In genomic region chr7:143383642-143383957, GRCh38 we compare ENCODE assay signal across 12 cellular contexts. TPM values are rescaled to one million over a fixed set of nuclear protein-coding genes. Genes with fewer than 3 reads are reported as not detected.
DNase-seq lines count a peak whose midpoint lies in the region; ATAC-seq and TF ChIP-seq lines count a peak whose summit lies in the region.
"Had no signal": no experiment of that assay in that cellular context is flagged by ENCODE, and none has a peak within 500 bp of the region (broad histone marks: within the 10 kb centered on the region; RNA-seq: fewer than 3 reads in every experiment).

No MANE protein-coding gene starts in this region.

- H3K27me3 Mint-ChIP-seq in type B pancreatic cell: no peaks in the 10 kb centered on the region

- intact Hi-C loops in heart right ventricle (cut with DNase I) (loop anchor here in 4 of 10 donors (5.0 to 10.0 kb wide), 4 partner anchors 34 to 121 kb away; partner anchors contain the start of gene GSTK1 (in 2 of the 4)), left ventricle myocardium superior (cut with micrococcal nuclease) (no loop called here)

- no peaks in the 10 kb centered on the region for H3K9me3 Mint-ChIP-seq in type B pancreatic cell

- peaks cover 11 to 82% (median 68%) of the 10 kb centered on the region in 9 donors for H3K4me1 ChIP-seq in heart right ventricle
- peaks cover 59% of the 10 kb centered on the region for H3K4me1 ChIP-seq in mesodermal cell (ENCODE audit: control insufficient read depth, insufficient read depth, low read length, poor library complexity, severe bottlenecking)
- H3K4me1 ChIP-seq in HAP-1: peaks cover 23% of the 10 kb centered on the region

- DNase-seq in heart right ventricle (no peak), left ventricle myocardium superior (no peak), choroid plexus epithelial cell (ENCODE audit: low read depth) (no peak), type B pancreatic cell (ENCODE audit: extremely low spot score, unreplicated experiment) (no peak), NCI-H1105 treated with DMSO at 0.1 percent for 48 hours (lab: John Stamatoyannopoulos, UW) (no peak), iPS-NIHi11 (ENCODE audit: low spot score) (no peak), HAP-1 (ENCODE audit: low spot score in 2 of 2) (no peak)
- DNase-seq: activated naive CD4-positive, alpha-beta T cell treated with Interleukin-2 at 50 U/mL for 16 hours; AML-193 had no signal

- H3K4me1 Mint-ChIP-seq in type B pancreatic cell (ENCODE audit: unreplicated experiment): peaks cover 19% of the 10 kb centered on the region

- no peak for ATAC-seq in heart right ventricle
- ATAC-seq in left ventricle myocardium superior: no peak
- ATAC-seq: foreskin keratinocyte had no signal

- no peak overlapping the region for H3K27ac Mint-ChIP-seq in type B pancreatic cell

- H3K27me3 ChIP-seq in heart right ventricle (no peaks in the 10 kb centered on the region), HAP-1 (ENCODE audit: low read depth) (no peaks in the 10 kb centered on the region)
- H3K27me3 ChIP-seq: foreskin keratinocyte had no signal

- H3K36me3 ChIP-seq in heart right ventricle (peaks cover 0 to 63% (median 8%) of the 10 kb centered on the region in 9 donors), mesodermal cell (ENCODE audit: control insufficient read depth, insufficient read depth, low read length) (peaks cover 68% of the 10 kb centered on the region), HAP-1 (replicated peaks) (peaks cover 25% of the 10 kb centered on the region)

- H3K27ac ChIP-seq in heart right ventricle (peak overlapping the region in 8 of 10 donors; percentile 20 to 100 (median 100)), mesodermal cell (ENCODE audit: low read depth, low read length, severe bottlenecking) (no peak overlapping the region)
- H3K27ac ChIP-seq: foreskin keratinocyte had no signal

- peak overlapping the region; percentile 82 for H3K4me3 Mint-ChIP-seq in type B pancreatic cell

- no peaks in the 10 kb centered on the region for H3K36me3 Mint-ChIP-seq in type B pancreatic cell

- H3K9me3 ChIP-seq in heart right ventricle (no peaks in the 10 kb centered on the region), mesodermal cell (ENCODE audit: control insufficient read depth, low read length) (no peaks in the 10 kb centered on the region), HAP-1 (no peaks in the 10 kb centered on the region)

- 57 to 71% methylated on average over 1 of the region's 1 CpG for WGBS in heart right ventricle, 2 donors
- 56 to 100% methylated on average over 1 of the region's 1 CpG for WGBS in mesodermal cell (ENCODE audit: insufficient coverage in 2 of 2), 2 experiments

- H3K4me3 ChIP-seq in heart right ventricle: peak overlapping the region in 8 of 10 donors; percentile 79 to 100 (median 94)
- peak overlapping the region; percentile 86 for H3K4me3 ChIP-seq in choroid plexus epithelial cell (ENCODE audit: low read depth, low read length)
- peak overlapping the region; percentile 97 for H3K4me3 ChIP-seq in mesodermal cell (ENCODE audit: extremely low read depth, insufficient read depth, low read length, poor library complexity, severe bottlenecking)
- H3K4me3 ChIP-seq in HAP-1: no peak overlapping the region

- TF ChIP-seq CTCF in heart right ventricle (IDR thresholded peaks at IDR 0.05) (no peak), choroid plexus epithelial cell (conservative IDR thresholded peaks at IDR 0.05; ENCODE audit: low read depth, low read length) (no peak), type B pancreatic cell (conservative IDR thresholded peaks at IDR 0.05) (no peak)

- in situ Hi-C loops in HAP-1 (cut with MboI; ENCODE audit: low sequenced_read_pairs): no loop called here

RNA-seq across cellular contexts. Expression of gene ZYX, which starts 2.5 kb away (rescaled TPM):
- total RNA-seq in heart right ventricle (100 to 1,000 TPM in 2 of 10 donors, 10 to 100 TPM in 8; 48.5 to 148 (median 74.6) TPM), left ventricle myocardium superior (73.9 TPM), type B pancreatic cell (ENCODE audit: low replicate concordance) (73.2 and 107 TPM in 2 replicates)
- 100 to 1,000 TPM in 1 of 2 donors, 10 to 100 TPM in 1; 58.9 to 152 TPM for polyA plus RNA-seq in heart right ventricle
- 271 TPM for polyA plus RNA-seq in mesodermal cell (2013, experiment 1 of 2)
- polyA plus RNA-seq in mesodermal cell (2013, experiment 2 of 2): 222 TPM

RNA-seq across cellular contexts. Expression of gene FAM131B, which starts 21.1 kb away (rescaled TPM):
- total RNA-seq in heart right ventricle (1 to 10 TPM in 1 of 10 donors, under 1 TPM in 8, not detected in 1; 0.07 to 1.2 (median 0.39) TPM), left ventricle myocardium superior (0.57 TPM), type B pancreatic cell (ENCODE audit: low replicate concordance) (2.1 and 6.5 TPM in 2 replicates)
- under 1 TPM; 0.22 to 0.37 TPM for polyA plus RNA-seq in heart right ventricle
- polyA plus RNA-seq in mesodermal cell (2013, experiment 1 of 2): 7.7 TPM
- 6.6 TPM for polyA plus RNA-seq in mesodermal cell (2013, experiment 2 of 2)

RNA-seq across cellular contexts. Expression of gene EPHA1, which starts 25.1 kb away (rescaled TPM):
- total RNA-seq in heart right ventricle (under 1 TPM in 1 of 10 donors, not detected in 9; 0.39 TPM), left ventricle myocardium superior (not detected), type B pancreatic cell (ENCODE audit: low replicate concordance) (18.0 and 40.1 TPM in 2 replicates)
- polyA plus RNA-seq in heart right ventricle: under 1 TPM; 0.12 to 0.73 TPM
- 1.0 TPM for polyA plus RNA-seq in mesodermal cell (2013, experiment 1 of 2)
- 1.5 TPM for polyA plus RNA-seq in mesodermal cell (2013, experiment 2 of 2)

RNA-seq across cellular contexts. Expression of gene TAS2R60, which starts 59.7 kb away (rescaled TPM):
- total RNA-seq in heart right ventricle: not detected
- not detected for polyA plus RNA-seq in heart right ventricle
- not detected for total RNA-seq in left ventricle myocardium superior
- not detected for polyA plus RNA-seq in mesodermal cell (2013, experiment 1 of 2)
- polyA plus RNA-seq in mesodermal cell (2013, experiment 2 of 2): not detected
- not detected in 2 replicates for total RNA-seq in type B pancreatic cell (ENCODE audit: low replicate concordance)
- total RNA-seq: foreskin keratinocyte, mucosa of gallbladder had no signal
- polyA plus RNA-seq: foreskin keratinocyte had no signal

Comparison
In these comparisons a context has a peak if more than half of its experiments do, and no peak if none do; other contexts are left out.
1. RNA of gene EPHA1, which starts 25.1 kb away (total RNA-seq): 18.0 to 40.1 TPM in type B pancreatic cell; not detected in left ventricle myocardium superior (single experiment) and 0.39 TPM in heart right ventricle; every median in the first group is over 10 times any median in the second.